Comparison of ENCODE assay signal across 9 cellular contexts in genomic region chr1:180178511-180179161, GRCh38. TPM values are rescaled to one million over a fixed set of nuclear protein-coding genes. Genes with fewer than 3 reads are reported as not detected.
DNase-seq lines count a peak whose midpoint lies in the region; ATAC-seq, FAIRE-seq and TF ChIP-seq lines count a peak whose summit lies in the region.
"Had no signal": no experiment of that assay in that cellular context is flagged by ENCODE, and none has a peak within 500 bp of the region (broad histone marks: within the 10 kb centered on the region; RNA-seq: fewer than 3 reads in every experiment).

No MANE protein-coding gene starts in this region.

- H2BK5ac ChIP-seq in H1 (ENCODE audit: low read depth, low read length): no peak overlapping the region

- no peaks in the 10 kb centered on the region for H3K23me2 ChIP-seq in H1 (ENCODE audit: low read depth, low read length)

- TF ChIP-seq CTCF in BJ (IDR thresholded peaks at IDR 0.05; ENCODE audit: insufficient read depth, low read depth, low read length) (peak; percentile 98), H1 (IDR thresholded peaks at IDR 0.05; ENCODE audit: control extremely low read depth in 1 of 3, insufficient read depth in 1 of 3, low read depth in 1 of 3, low read length in 3 of 3) (peak; percentile 77 to 94 (median 83))
- peak; percentile 94 for TF ChIP-seq CTCF in activated CD8-positive, alpha-beta T cell treated with anti-CD3 and anti-CD28 coated beads for 36 hours (IDR thresholded peaks at IDR 0.05)

- H3K9me3 ChIP-seq in H1 (ENCODE audit: insufficient read depth in 2 of 2, low read depth in 1 of 2, low read length in 1 of 2): no peaks in the 10 kb centered on the region

- H3K27me3 ChIP-seq in BJ (ENCODE audit: control insufficient read depth, insufficient read depth, low read length): no peaks in the 10 kb centered on the region
- H3K27me3 ChIP-seq in H1 (replicated peaks in 1 of 4; ENCODE audit: control insufficient read depth in 3 of 4, extremely low read depth in 1 of 4, insufficient read depth in 3 of 4, low read length in 3 of 4): no peaks in the 10 kb centered on the region

- no peaks in the 10 kb centered on the region for H3K9me3 Mint-ChIP-seq in activated CD8-positive, alpha-beta T cell treated with anti-CD3 and anti-CD28 coated beads for 36 hours
- H3K9me3 Mint-ChIP-seq: IgD-negative memory B cell had no signal

- H3K36me3 Mint-ChIP-seq in activated CD8-positive, alpha-beta T cell treated with anti-CD3 and anti-CD28 coated beads for 36 hours (ENCODE audit: low read depth): peaks cover 2% of the 10 kb centered on the region

- no peak overlapping the region for H2AFZ ChIP-seq in H1 (ENCODE audit: low read length)

- CTCF ChIA-PET in BJ (lab: Yijun Ruan, JAX): interaction anchor here (0.5 to 8.0 kb wide), 27 partner anchors 10 to 474 kb away, joined by 3 to 78 read pairs (median 4); partner anchors contain the start of gene TOR1AIP2
- CTCF ChIA-PET in activated CD8-positive, alpha-beta T cell treated with anti-CD3 and anti-CD28 coated beads for 36 hours (lab: Charles Lee): interaction anchor here (0.6 to 7.4 kb wide), 58 partner anchors 9 to 477 kb away, joined by 3 to 97 read pairs (median 4); partner anchors contain the start of genes ACBD6 and QSOX1
- CTCF ChIA-PET in H1 (lab: Charles Lee; ENCODE audit: partially characterized antibody): interaction anchor here (0.6 to 13.5 kb wide), 54 partner anchors 10 to 473 kb away, joined by 3 to 307 read pairs (median 4); partner anchors contain the start of gene QSOX1

- H3K4me3 Mint-ChIP-seq in activated CD8-positive, alpha-beta T cell treated with anti-CD3 and anti-CD28 coated beads for 36 hours: no peak overlapping the region
- H3K4me3 Mint-ChIP-seq: IgD-negative memory B cell had no signal

- peak; percentile 90 to 91 for TF ChIP-seq RAD21 in H1 (IDR thresholded peaks at IDR 0.05 in 1 of 2, conservative IDR thresholded peaks at IDR 0.05 in 1 of 2; ENCODE audit: low read depth in 2 of 2, low read length in 2 of 2)

- H2BK12ac ChIP-seq in H1 (ENCODE audit: low read depth, low read length): no peak overlapping the region

- no peak overlapping the region for H3K27ac Mint-ChIP-seq in activated CD8-positive, alpha-beta T cell treated with anti-CD3 and anti-CD28 coated beads for 36 hours

- 0 out of 2 replicates have a peak, but pooled peaks cover under 1% of the 10 kb centered on the region for H3K79me1 ChIP-seq in H1 (ENCODE audit: low read depth, low read length)

- no peak overlapping the region for H4K8ac ChIP-seq in H1 (ENCODE audit: extremely low read depth, insufficient read depth, low read length)

- no peak overlapping the region for H4K91ac ChIP-seq in H1 (replicated peaks; ENCODE audit: insufficient read length, low read length)

- H2AK5ac ChIP-seq in H1 (ENCODE audit: low read depth, low read length): no peak overlapping the region

- DNase-seq in BJ (ENCODE audit: low read depth) (no peak), GM19240 (ENCODE audit: insufficient read length, low spot score) (peak; percentile 84), NCI-H2227 treated with DMSO at 0.1 percent for 48 hours (lab: John Stamatoyannopoulos, UW) (peak; percentile 35), H1 (ENCODE audit: low read depth in 1 of 2, low spot score in 2 of 2) (peak in 1 of 2 experiments; percentile 93), mucosa of gallbladder (ENCODE audit: low spot score) (peak; percentile 63)
- peak; percentile 75 for DNase-seq in activated CD8-positive, alpha-beta T cell treated with anti-CD3 and anti-CD28 coated beads for 36 hours
- DNase-seq in stimulated activated naive CD4-positive, alpha-beta T cell treated with Interleukin-2 at 50 U/mL for 16 hours (lab: John Stamatoyannopoulos, UW): peak; percentile 29

- H3K18ac ChIP-seq in H1 (ENCODE audit: extremely low read depth, low read length): no peak overlapping the region

- H3K27me3 Mint-ChIP-seq in activated CD8-positive, alpha-beta T cell treated with anti-CD3 and anti-CD28 coated beads for 36 hours: no peaks in the 10 kb centered on the region
- H3K27me3 Mint-ChIP-seq: IgD-negative memory B cell had no signal

- H3K27ac ChIP-seq in H1 (ENCODE audit: low read depth, low read length): no peak overlapping the region

- H3K4ac ChIP-seq in H1 (replicated peaks; ENCODE audit: insufficient read length, low read depth, low read length): no peak overlapping the region

- peak; percentile 60 for FAIRE-seq in H1 (lab: Jason Lieb, UNC)

- peaks cover 0 to 12% of the 10 kb centered on the region in 2 experiments for H4K20me1 ChIP-seq in H1 (replicated peaks in 1 of 2; ENCODE audit: control insufficient read depth in 1 of 2, insufficient read depth in 2 of 2, low read length in 2 of 2)

- no peak overlapping the region for H3K14ac ChIP-seq in H1 (ENCODE audit: insufficient read length)

- no peak for TF ChIP-seq POLR2A in H1 (IDR thresholded peaks at IDR 0.05; ENCODE audit: control extremely low read depth in 1 of 2, low read depth in 2 of 2, low read length in 2 of 2)

- no peak overlapping the region for H3K23ac ChIP-seq in H1 (ENCODE audit: insufficient read length)

- H3K36me3 ChIP-seq in BJ (ENCODE audit: control insufficient read depth, insufficient read depth, low read length) (peaks cover 11% of the 10 kb centered on the region), H1 (ENCODE audit: control insufficient read depth in 2 of 4, insufficient read depth in 4 of 4, low read length in 3 of 4) (peaks cover 0 to 3% (median 1%) of the 10 kb centered on the region in 4 experiments; a peak in 5 of 8 replicates)

- H2BK20ac ChIP-seq in H1 (ENCODE audit: low read length): no peak overlapping the region

- no peaks in the 10 kb centered on the region for H3K4me1 ChIP-seq in H1 (replicated peaks in 1 of 4; ENCODE audit: control insufficient read depth in 3 of 4, insufficient read depth in 4 of 4, low read length in 3 of 4)

- ATAC-seq in activated CD8-positive, alpha-beta T cell treated with anti-CD3 and anti-CD28 coated beads for 36 hours: peak; percentile 91
- ATAC-seq in GM21737 (IDR thresholded peaks at IDR 0.05; ENCODE audit: unreplicated experiment): no peak

- 85% methylated on average over 12 of the region's 12 CpGs; no CpG with 5 or more reads in 1 of the 2 experiments for WGBS in H1 (ENCODE audit: extremely low coverage in 1 of 2, insufficient coverage in 1 of 2, insufficient read length in 1 of 2, insufficient replicate concordance in 2 of 2, low coverage in 1 of 2, low lambda C conversion rate in 2 of 2, missing lambda C conversion rate in 1 of 2), 2 experiments

- H3K9ac ChIP-seq in H1 (replicated peaks in 1 of 4; ENCODE audit: extremely low read depth in 1 of 4, low read depth in 3 of 4, low read length in 3 of 4): no peak overlapping the region

- no peak overlapping the region for H3K56ac ChIP-seq in H1 (replicated peaks; ENCODE audit: insufficient read length, low read depth, low read length)

- H2BK15ac ChIP-seq in H1 (ENCODE audit: low read length): no peak overlapping the region

- no peaks in the 10 kb centered on the region for H3K4me1 Mint-ChIP-seq in activated CD8-positive, alpha-beta T cell treated with anti-CD3 and anti-CD28 coated beads for 36 hours (ENCODE audit: low read depth)
- H3K4me1 Mint-ChIP-seq: IgD-negative memory B cell had no signal

- H3K4me2 ChIP-seq in H1 (ENCODE audit: insufficient read depth in 1 of 2, low read depth in 2 of 2, low read length in 2 of 2): no peak overlapping the region

- no peak overlapping the region for H2BK120ac ChIP-seq in H1 (replicated peaks; ENCODE audit: low read depth, low read length)

- POLR2A ChIA-PET in BJ (lab: Charles Lee) (no interaction called here), H1 (lab: Charles Lee; ENCODE audit: partially characterized antibody) (interaction anchor here (1.4 to 1.7 kb wide), 3 partner anchors 9 to 24 kb away, joined by 3 to 4 read pairs (median 3); partner anchors contain the start of gene QSOX1)
- POLR2A ChIA-PET in activated CD8-positive, alpha-beta T cell treated with anti-CD3 and anti-CD28 coated beads for 36 hours (lab: Charles Lee): interaction anchor here (0.6 kb wide), 1 partner anchor 92 kb away, joined by 3 read pairs; no protein-coding TSS in a partner anchor

- intact Hi-C loops in activated CD8-positive, alpha-beta T cell treated with anti-CD3 and anti-CD28 coated beads for 36 hours (cut with micrococcal nuclease): loop anchor here (5.0 kb wide), 2 partner anchors 311 to 471 kb away; no protein-coding TSS in a partner anchor

- no peaks in the 10 kb centered on the region for H3K79me2 ChIP-seq in H1 (ENCODE audit: control insufficient read depth in 1 of 2, insufficient read depth in 2 of 2, low read length in 2 of 2)

- no peak for TF ChIP-seq EP300 in H1 (IDR thresholded peaks at IDR 0.05; ENCODE audit: borderline replicate concordance in 1 of 2, low read depth in 2 of 2, low read length in 2 of 2)

- no peak overlapping the region for H4K5ac ChIP-seq in H1 (ENCODE audit: insufficient read length, low read depth, low read length)

- H3K4me3 ChIP-seq in BJ (ENCODE audit: low read depth, low read length) (no peak overlapping the region), H1 (ENCODE audit: extremely low read depth in 1 of 4, insufficient read depth in 2 of 4, low read depth in 3 of 4, low read length in 4 of 4) (no peak overlapping the region)

RNA-seq across cellular contexts. Expression of gene QSOX1, which starts 24.0 kb away (rescaled TPM):
- polyA plus RNA-seq in BJ (2011; rRNA removed) (240 and 503 TPM in 2 replicates), H1 (2011; rRNA removed) (97.7 and 138 TPM in 2 replicates)
- polyA minus RNA-seq in BJ (2011; rRNA and poly(A)+ RNA removed): 70.4 and 75.4 TPM in 2 replicates
- 10 to 100 TPM; 32.2 to 33.9 TPM for total RNA-seq in activated CD8-positive, alpha-beta T cell treated with anti-CD3 and anti-CD28 coated beads for 36 hours
- total RNA-seq in H1 (2021; fragmentation: NEBNext Ultra II Directional; extraction: Animal tissue kit (Norgen Biotek cat#: 25700)): 120 and 123 TPM in 2 replicates
- 101 TPM for polyA plus RNA-seq in H1 (2011; cell fraction: cytosol; rRNA removed)
- 141 TPM for polyA plus RNA-seq in H1 (2011; cell fraction: nucleus; rRNA removed)
- 63.7 to 113 TPM (median 105 TPM) in 4 replicates for polyA plus RNA-seq in H1 (2012, experiment 1 of 2)
- polyA plus RNA-seq in H1 (2012, experiment 2 of 2): 94.8 TPM
- 126 TPM for polyA plus RNA-seq in H1 (2013, experiment 1 of 2)
- 114 TPM for polyA plus RNA-seq in H1 (2013, experiment 2 of 2)
- polyA minus RNA-seq in H1 (2011; rRNA and poly(A)+ RNA removed): 49.7 and 53.7 TPM in 2 replicates
- 40.4 TPM for polyA minus RNA-seq in H1 (2011; cell fraction: cytosol; rRNA and poly(A)+ RNA removed)
- polyA minus RNA-seq in H1 (2011; cell fraction: nucleus; rRNA and poly(A)+ RNA removed): 28.9 TPM
- total RNA-seq in mucosa of gallbladder: 395 TPM

RNA-seq across cellular contexts. Expression of gene LHX4, which starts 51.4 kb away (rescaled TPM):
- 0.06 and 0.11 TPM in 2 replicates for polyA plus RNA-seq in BJ (2011; rRNA removed)
- 0.05 and 0.15 TPM in 2 replicates for polyA minus RNA-seq in BJ (2011; rRNA and poly(A)+ RNA removed)
- total RNA-seq in activated CD8-positive, alpha-beta T cell treated with anti-CD3 and anti-CD28 coated beads for 36 hours: not detected
- 4.9 and 5.7 TPM in 2 replicates for total RNA-seq in H1 (2021; fragmentation: NEBNext Ultra II Directional; extraction: Animal tissue kit (Norgen Biotek cat#: 25700))
- polyA plus RNA-seq in H1 (2011; rRNA removed): 0.80 and 0.85 TPM in 2 replicates
- 1.6 TPM for polyA plus RNA-seq in H1 (2011; cell fraction: cytosol; rRNA removed)
- polyA plus RNA-seq in H1 (2011; cell fraction: nucleus; rRNA removed): 3.3 TPM
- 1.7 to 3.9 TPM (median 2.8 TPM) in 4 replicates for polyA plus RNA-seq in H1 (2012, experiment 1 of 2)
- 1.1 TPM for polyA plus RNA-seq in H1 (2012, experiment 2 of 2)
- polyA plus RNA-seq in H1 (2013, experiment 1 of 2): 1.1 TPM
- polyA plus RNA-seq in H1 (2013, experiment 2 of 2): 0.96 TPM
- 2.1 and 3.0 TPM in 2 replicates for polyA minus RNA-seq in H1 (2011; rRNA and poly(A)+ RNA removed)
- polyA minus RNA-seq in H1 (2011; cell fraction: cytosol; rRNA and poly(A)+ RNA removed): 2.3 TPM
- 3.0 TPM for polyA minus RNA-seq in H1 (2011; cell fraction: nucleus; rRNA and poly(A)+ RNA removed)
- 0.03 TPM for total RNA-seq in mucosa of gallbladder
